Comparison of ENCODE assay signal across 31 cellular contexts in genomic region chr20:20321917-20322316, GRCh38.
"Had no signal": no experiment of that assay in that cellular context is flagged by ENCODE, and none has a peak within 500 bp of the region (broad histone marks: within the 10 kb centered on the region; RNA-seq: fewer than 3 reads in every experiment).

No MANE protein-coding gene starts in this region.

- H3K36me3 Mint-ChIP-seq: activated CD4-positive, alpha-beta memory T cell treated with anti-CD3 and anti-CD28 coated beads for 36 hours; activated naive CD4-positive, alpha-beta T cell treated with anti-CD3 and anti-CD28 coated beads, Interleukin-2, amount 50 U/mL, for 72 hours; activated naive CD8-positive, alpha-beta T cell treated with anti-CD3 and anti-CD28 coated beads for 36 hours had no signal

- H3K9me3 Mint-ChIP-seq: activated CD4-positive, alpha-beta memory T cell treated with anti-CD3 and anti-CD28 coated beads for 36 hours; activated CD4-positive, alpha-beta T cell treated with anti-CD3 and anti-CD28 coated beads, Interleukin-2, amount 10 ng/mL, durations not matched to agents 24 days and 14 days; activated CD8-positive, alpha-beta T cell treated with anti-CD3 and anti-CD28 coated beads for 36 hours; activated T-helper 1 cell treated with anti-CD3 and anti-CD28 coated beads, Interleukin-12 subunit alpha, Interleukin-12 subunit beta, Interleukin-2, Interleukin-4 antibody, amounts not matched to agents 30 ng/mL and 10 ng/mL and 1 ng/mL, durations not matched to agents 14 hours and 24 hours and 36 hours; activated T-helper 17 cell treated with anti-CD3 and anti-CD28 coated beads, Interleukin-2, amount 50 U/mL, for 72 hours; T-helper 1 cell treated with Interleukin-12 subunit alpha and Interleukin-12 subunit beta and Interleukin-4 antibody, amounts not matched to agents 30 μg/mL and 1 μg/mL, for 36 hours; T-helper 2 cell treated with Interferon-gamma antibody and Interleukin-4, amounts not matched to agents 5 μg/mL and 100 μg/mL, for 36 hours had no signal

- H3K4me1 Mint-ChIP-seq: activated CD4-positive, alpha-beta T cell treated with anti-CD3 and anti-CD28 coated beads, Interleukin-2, amount 10 ng/mL, durations not matched to agents 24 days and 14 days; activated naive CD8-positive, alpha-beta T cell treated with anti-CD3 and anti-CD28 coated beads for 36 hours; activated T-helper 17 cell treated with anti-CD3 and anti-CD28 coated beads, Interleukin-2, amount 50 U/mL, for 72 hours had no signal

- ATAC-seq: activated CD8-positive, alpha-beta T cell treated with anti-CD3 and anti-CD28 coated beads for 36 hours; activated naive CD4-positive, alpha-beta T cell treated with anti-CD3 and anti-CD28 coated beads, Interleukin-2, amount 50 U/mL, for 72 hours; activated T-cell treated with anti-CD3 and anti-CD28 coated beads, Interleukin-2, amount 50 U/mL, for 4 hours; activated T-cell treated with anti-CD3 and anti-CD28 coated beads, Interleukin-2, amount 50 U/mL, for 72 hours; activated T-helper 17 cell treated with anti-CD3 and anti-CD28 coated beads, Interleukin-2, amount 50 U/mL, for 72 hours; body of pancreas had no signal

- H3K4me3 Mint-ChIP-seq: activated B cell treated with CpG ODN at 0.5 μM for 24 hours; activated CD4-positive, alpha-beta memory T cell treated with anti-CD3 and anti-CD28 coated beads for 36 hours; activated CD4-positive, alpha-beta T cell treated with anti-CD3 and anti-CD28 coated beads, Interleukin-2, amount 10 ng/mL, durations not matched to agents 24 days and 14 days; activated CD8-positive, alpha-beta T cell treated with anti-CD3 and anti-CD28 coated beads for 36 hours; activated naive CD4-positive, alpha-beta T cell treated with anti-CD3 and anti-CD28 coated beads for 36 hours; activated naive CD8-positive, alpha-beta T cell treated with anti-CD3 and anti-CD28 coated beads for 36 hours; activated T-cell treated with anti-CD3 and anti-CD28 coated beads, Interleukin-2, amount 50 U/mL, for 4 hours; activated T-cell treated with anti-CD3 and anti-CD28 coated beads, Interleukin-2, amount 50 U/mL, for 72 hours; activated T-helper 1 cell treated with anti-CD3 and anti-CD28 coated beads, Interleukin-12 subunit alpha, Interleukin-12 subunit beta, Interleukin-2, Interleukin-4 antibody, amounts not matched to agents 30 ng/mL and 10 ng/mL and 1 ng/mL, durations not matched to agents 14 hours and 24 hours and 36 hours; activated T-helper 17 cell treated with anti-CD3 and anti-CD28 coated beads, Interleukin-2, amount 50 U/mL, for 72 hours; T-helper 1 cell treated with Interleukin-12 subunit alpha and Interleukin-12 subunit beta and Interleukin-4 antibody, amounts not matched to agents 30 μg/mL and 1 μg/mL, for 36 hours; T-helper 2 cell treated with Interferon-gamma antibody and Interleukin-4, amounts not matched to agents 5 μg/mL and 100 μg/mL, for 36 hours had no signal

- DNase-seq: activated B cell treated with CpG ODN at 0.5 μM for 24 hours; activated CD4-positive, alpha-beta memory T cell treated with anti-CD3 and anti-CD28 coated beads for 36 hours; activated CD4-positive, alpha-beta T cell treated with anti-CD3 and anti-CD28 coated beads for 4 hours; activated CD4-positive, alpha-beta T cell treated with anti-CD3 and anti-CD28 coated beads, Interleukin-2, amount 10 ng/mL, durations not matched to agents 24 days and 14 days; activated CD4-positive, alpha-beta T cell treated with anti-CD3 and anti-CD28 coated beads, Interleukin-2, amount 50 U/mL, for 1 hour; activated CD4-positive, alpha-beta T cell treated with anti-CD3 and anti-CD28 coated beads, Interleukin-2, amount 50 U/mL, for 4 hours; activated CD4-positive, CD25-positive, alpha-beta regulatory T cell treated with anti-CD3 and anti-CD28 coated beads, Interleukin-2, amount 50 U/mL, for 72 hours; activated CD8-positive, alpha-beta memory T cell treated with anti-CD3 and anti-CD28 coated beads, Interleukin-2, amount 50 U/mL, for 4 hours; activated CD8-positive, alpha-beta T cell treated with anti-CD3 and anti-CD28 coated beads for 36 hours; activated effector memory CD4-positive, alpha-beta T cell treated with anti-CD3 and anti-CD28 coated beads, Interleukin-2, amount 50 U/mL, for 16 hours; activated gamma-delta T cell treated with Interleukin-2 at 50 U/mL for 16 hours; activated naive CD4-positive, alpha-beta T cell; activated naive CD4-positive, alpha-beta T cell treated with anti-CD3 and anti-CD28 coated beads for 36 hours; activated naive CD4-positive, alpha-beta T cell treated with anti-CD3 and anti-CD28 coated beads, Interleukin-2, amount 50 U/mL, for 16 hours; activated naive CD8-positive, alpha-beta T cell treated with anti-CD3 and anti-CD28 coated beads for 36 hours; activated T-cell treated with anti-CD3 and anti-CD28 coated beads for 4 hours; activated T-cell treated with anti-CD3 and anti-CD28 coated beads, Interleukin-2, amount 50 U/mL, for 1 hour; activated T-cell treated with anti-CD3 and anti-CD28 coated beads, Interleukin-2, amount 50 U/mL, for 4 hours; activated T-cell treated with anti-CD3 and anti-CD28 coated beads, Interleukin-2, amount 50 U/mL, for 72 hours; amniotic stem cell; aorta; body of pancreas; brain microvascular endothelial cell; central memory CD4-positive, alpha-beta T cell; T-helper 2 cell; T-helper 9 cell had no signal

- H3K27ac Mint-ChIP-seq: activated B cell treated with CpG ODN at 0.5 μM for 24 hours; activated CD4-positive, alpha-beta memory T cell treated with anti-CD3 and anti-CD28 coated beads for 36 hours; activated CD4-positive, alpha-beta T cell treated with anti-CD3 and anti-CD28 coated beads, Interleukin-2, amount 10 ng/mL, durations not matched to agents 24 days and 14 days; activated CD8-positive, alpha-beta T cell treated with anti-CD3 and anti-CD28 coated beads for 36 hours; activated naive CD4-positive, alpha-beta T cell treated with anti-CD3 and anti-CD28 coated beads for 36 hours; activated naive CD4-positive, alpha-beta T cell treated with anti-CD3 and anti-CD28 coated beads, Interleukin-2, amount 50 U/mL, for 72 hours; activated naive CD8-positive, alpha-beta T cell treated with anti-CD3 and anti-CD28 coated beads for 36 hours; activated T-cell treated with anti-CD3 and anti-CD28 coated beads, Interleukin-2, amount 50 U/mL, for 72 hours; activated T-helper 1 cell treated with anti-CD3 and anti-CD28 coated beads, Interleukin-12 subunit alpha, Interleukin-12 subunit beta, Interleukin-2, Interleukin-4 antibody, amounts not matched to agents 30 ng/mL and 10 ng/mL and 1 ng/mL, durations not matched to agents 14 hours and 24 hours and 36 hours; activated T-helper 17 cell treated with anti-CD3 and anti-CD28 coated beads, Interleukin-2, amount 50 U/mL, for 72 hours; T-helper 1 cell treated with Interleukin-12 subunit alpha and Interleukin-12 subunit beta and Interleukin-4 antibody, amounts not matched to agents 30 μg/mL and 1 μg/mL, for 36 hours; T-helper 2 cell treated with Interferon-gamma antibody and Interleukin-4, amounts not matched to agents 5 μg/mL and 100 μg/mL, for 36 hours had no signal
